16 cellular contexts compared by ENCODE assay signal in genomic region chr3:4228295-4228694, GRCh38.
"Had no signal": no experiment of that assay in that cellular context is flagged by ENCODE, and none has a peak within 500 bp of the region (broad histone marks: within the 10 kb centered on the region; RNA-seq: fewer than 3 reads in every experiment).

No MANE protein-coding gene starts in this region.

- DNase-seq: activated CD4-positive, alpha-beta T cell treated with anti-CD3 and anti-CD28 coated beads, Interleukin-2, amount 10 ng/mL, durations not matched to agents 7 days and 5 days; activated CD4-positive, CD25-positive, alpha-beta regulatory T cell; activated naive CD8-positive, alpha-beta T cell treated with anti-CD3 and anti-CD28 coated beads, Interleukin-2, amount 10 ng/mL, durations not matched to agents 7 days and 5 days; cortex of kidney; effector CD8-positive, alpha-beta T cell; esophagus squamous epithelium; left ventricle myocardium superior; mucosa of descending colon; naive thymus-derived CD4-positive, alpha-beta T cell; pancreas; sigmoid colon; stimulated activated CD4-positive, alpha-beta T cell treated with anti-CD3 and anti-CD28 coated beads, Interleukin-1b, Interleukin-23, amount 100 ng/mL, for 48 hours; thyroid gland; uterus had no signal

- H3K27me3 Mint-ChIP-seq: activated CD4-positive, alpha-beta T cell treated with anti-CD3 and anti-CD28 coated beads, Interleukin-2, amount 10 ng/mL, durations not matched to agents 7 days and 5 days; activated naive CD8-positive, alpha-beta T cell treated with anti-CD3 and anti-CD28 coated beads, Interleukin-2, amount 10 ng/mL, durations not matched to agents 7 days and 5 days; memory B cell; naive thymus-derived CD4-positive, alpha-beta T cell had no signal

- H3K9me3 Mint-ChIP-seq: activated CD4-positive, alpha-beta T cell treated with anti-CD3 and anti-CD28 coated beads, Interleukin-2, amount 10 ng/mL, durations not matched to agents 7 days and 5 days; activated naive CD8-positive, alpha-beta T cell treated with anti-CD3 and anti-CD28 coated beads, Interleukin-2, amount 10 ng/mL, durations not matched to agents 7 days and 5 days; activated T-helper 1 cell treated with anti-CD3 and anti-CD28 coated beads, Interleukin-12 subunit alpha, Interleukin-12 subunit beta, Interleukin-2, Interleukin-4 antibody, amounts not matched to agents 30 ng/mL and 10 ng/mL and 1 ng/mL, durations not matched to agents 14 hours and 24 hours and 36 hours; naive thymus-derived CD4-positive, alpha-beta T cell had no signal

- ATAC-seq: left ventricle myocardium superior; mucosa of descending colon; naive thymus-derived CD4-positive, alpha-beta T cell; pancreas had no signal

- H3K4me1 Mint-ChIP-seq: activated CD4-positive, alpha-beta T cell treated with anti-CD3 and anti-CD28 coated beads, Interleukin-2, amount 10 ng/mL, durations not matched to agents 7 days and 5 days; activated naive CD8-positive, alpha-beta T cell treated with anti-CD3 and anti-CD28 coated beads, Interleukin-2, amount 10 ng/mL, durations not matched to agents 7 days and 5 days had no signal

- H3K4me3 Mint-ChIP-seq: activated CD4-positive, alpha-beta T cell treated with anti-CD3 and anti-CD28 coated beads, Interleukin-2, amount 10 ng/mL, durations not matched to agents 7 days and 5 days; activated naive CD8-positive, alpha-beta T cell treated with anti-CD3 and anti-CD28 coated beads, Interleukin-2, amount 10 ng/mL, durations not matched to agents 7 days and 5 days; activated T-helper 1 cell treated with anti-CD3 and anti-CD28 coated beads, Interleukin-12 subunit alpha, Interleukin-12 subunit beta, Interleukin-2, Interleukin-4 antibody, amounts not matched to agents 30 ng/mL and 10 ng/mL and 1 ng/mL, durations not matched to agents 14 hours and 24 hours and 36 hours; memory B cell; naive thymus-derived CD4-positive, alpha-beta T cell had no signal

- H3K27ac Mint-ChIP-seq: activated CD4-positive, alpha-beta T cell treated with anti-CD3 and anti-CD28 coated beads, Interleukin-2, amount 10 ng/mL, durations not matched to agents 7 days and 5 days; activated naive CD8-positive, alpha-beta T cell treated with anti-CD3 and anti-CD28 coated beads, Interleukin-2, amount 10 ng/mL, durations not matched to agents 7 days and 5 days; activated T-helper 1 cell treated with anti-CD3 and anti-CD28 coated beads, Interleukin-12 subunit alpha, Interleukin-12 subunit beta, Interleukin-2, Interleukin-4 antibody, amounts not matched to agents 30 ng/mL and 10 ng/mL and 1 ng/mL, durations not matched to agents 14 hours and 24 hours and 36 hours; memory B cell; naive thymus-derived CD4-positive, alpha-beta T cell had no signal

- H3K36me3 Mint-ChIP-seq: activated naive CD8-positive, alpha-beta T cell treated with anti-CD3 and anti-CD28 coated beads, Interleukin-2, amount 10 ng/mL, durations not matched to agents 7 days and 5 days had no signal
